5 cellular contexts compared by ENCODE assay signal in the genomic region with DNA sequence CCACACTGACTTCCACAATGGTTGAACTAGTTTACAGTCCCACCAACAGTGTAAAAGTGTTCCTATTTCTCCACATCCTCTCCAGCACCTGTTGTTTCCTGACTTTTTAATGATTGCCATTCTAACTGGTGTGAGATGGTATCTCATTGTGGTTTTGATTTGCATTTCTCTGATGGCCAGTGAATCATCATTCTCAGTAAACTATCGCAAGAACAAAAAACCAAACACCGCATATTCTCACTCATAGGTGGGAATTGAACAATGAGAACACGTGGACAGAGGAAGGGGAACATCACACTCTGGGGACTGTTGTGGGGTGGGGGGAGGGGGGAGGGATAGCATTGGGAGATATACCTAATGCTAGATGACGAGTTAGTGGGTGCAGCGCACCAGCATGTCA. TPM values are rescaled to one million over a fixed set of nuclear protein-coding genes. Genes with fewer than 3 reads are reported as not detected.
A peak's percentile ranks its signal among the peaks of the same experiment; 100 is the strongest.
DNase-seq lines count a peak whose midpoint lies in the region; ATAC-seq and TF ChIP-seq lines count a peak whose summit lies in the region.
"Not testable (repeated sequence)": the region's sequence is repeated elsewhere in the genome, so short reads cannot be mapped to it uniquely, and the experiment has no call there.

No MANE protein-coding gene starts in this region.

- peak; percentile 46 for DNase-seq in GF-D8 (lab: John Stamatoyannopoulos, UW)
- DNase-seq in natural killer cell treated with Interleukin-12 subunit alpha and Interleukin-12 subunit beta and Interleukin-15 and Interleukin-18, amount 100 ng/mL, for 72 hours (ENCODE audit: low spot score); stimulated activated effector memory CD8-positive, alpha-beta T cell treated with anti-CD3 and anti-CD28 coated beads, Interleukin-12 subunit alpha, Interleukin-12 subunit beta, amount 100 ng/mL, for 72 hours (ENCODE audit: low spot score in 2 of 2): not testable (repeated sequence)

- H3K27ac Mint-ChIP-seq in activated T-helper 17 cell treated with anti-CD3 and anti-CD28 coated beads, Interleukin-2, amount 50 U/mL, for 72 hours; natural killer cell treated with Interleukin-12 subunit alpha and Interleukin-12 subunit beta and Interleukin-15 and Interleukin-18, amount 100 ng/mL, for 72 hours; stimulated activated effector memory CD8-positive, alpha-beta T cell treated with anti-CD3 and anti-CD28 coated beads, Interleukin-12 subunit alpha, Interleukin-12 subunit beta, amount 100 ng/mL, for 72 hours: not testable (repeated sequence)

- H3K4me1 Mint-ChIP-seq in activated T-helper 17 cell treated with anti-CD3 and anti-CD28 coated beads, Interleukin-2, amount 50 U/mL, for 72 hours; natural killer cell treated with Interleukin-12 subunit alpha and Interleukin-12 subunit beta and Interleukin-15 and Interleukin-18, amount 100 ng/mL, for 72 hours (ENCODE audit: low read depth in 2 of 2); stimulated activated effector memory CD8-positive, alpha-beta T cell treated with anti-CD3 and anti-CD28 coated beads, Interleukin-12 subunit alpha, Interleukin-12 subunit beta, amount 100 ng/mL, for 72 hours: not testable (repeated sequence)

- ATAC-seq in activated T-helper 17 cell treated with anti-CD3 and anti-CD28 coated beads, Interleukin-2, amount 50 U/mL, for 72 hours (replicated peaks): peak; percentile 65
- ATAC-seq in natural killer cell treated with Interleukin-12 subunit alpha and Interleukin-12 subunit beta and Interleukin-15 and Interleukin-18, amount 100 ng/mL, for 72 hours: peak; percentile 40 to 52
- ATAC-seq in stimulated activated effector memory CD8-positive, alpha-beta T cell treated with anti-CD3 and anti-CD28 coated beads, Interleukin-12 subunit alpha, Interleukin-12 subunit beta, amount 100 ng/mL, for 72 hours: peak; percentile 31

- TF ChIP-seq CTCF in HEK293 (tag by site-specific recombination; IDR thresholded peaks at IDR 0.05): not testable (repeated sequence)

- H3K4me3 ChIP-seq in HEK293 (ENCODE audit: low read depth, low read length): not testable (repeated sequence)

- not testable (repeated sequence) for H3K36me3 ChIP-seq in HEK293 (ENCODE audit: control insufficient read depth in 2 of 2, insufficient read depth in 1 of 2, low read length in 2 of 2)

- not testable (repeated sequence) for H3K4me1 ChIP-seq in HEK293 (ENCODE audit: control insufficient read depth, insufficient read depth, low read length)

- CTCF ChIA-PET in HEK293 (lab: Yijun Ruan, JAX): not testable (repeated sequence)

- not testable (repeated sequence) for H3K4me3 Mint-ChIP-seq in activated T-helper 17 cell treated with anti-CD3 and anti-CD28 coated beads, Interleukin-2, amount 50 U/mL, for 72 hours; natural killer cell treated with Interleukin-12 subunit alpha and Interleukin-12 subunit beta and Interleukin-15 and Interleukin-18, amount 100 ng/mL, for 72 hours; stimulated activated effector memory CD8-positive, alpha-beta T cell treated with anti-CD3 and anti-CD28 coated beads, Interleukin-12 subunit alpha, Interleukin-12 subunit beta, amount 100 ng/mL, for 72 hours

- peaks cover 25% of the 10 kb centered on the region for H3K27me3 Mint-ChIP-seq in activated T-helper 17 cell treated with anti-CD3 and anti-CD28 coated beads, Interleukin-2, amount 50 U/mL, for 72 hours
- H3K27me3 Mint-ChIP-seq in natural killer cell treated with Interleukin-12 subunit alpha and Interleukin-12 subunit beta and Interleukin-15 and Interleukin-18, amount 100 ng/mL, for 72 hours: peaks cover 31 to 32% of the 10 kb centered on the region in 2 donors

- POLR2A ChIA-PET in HEK293 (lab: Yijun Ruan, JAX): interaction anchor here (0.6 kb wide), 1 partner anchor 39 kb away, joined by 4 read pairs; no protein-coding TSS in a partner anchor

- H3K9me3 Mint-ChIP-seq in activated T-helper 17 cell treated with anti-CD3 and anti-CD28 coated beads, Interleukin-2, amount 50 U/mL, for 72 hours; natural killer cell treated with Interleukin-12 subunit alpha and Interleukin-12 subunit beta and Interleukin-15 and Interleukin-18, amount 100 ng/mL, for 72 hours; stimulated activated effector memory CD8-positive, alpha-beta T cell treated with anti-CD3 and anti-CD28 coated beads, Interleukin-12 subunit alpha, Interleukin-12 subunit beta, amount 100 ng/mL, for 72 hours: not testable (repeated sequence)

- not testable (repeated sequence) for H3K9me3 ChIP-seq in HEK293 (ENCODE audit: control insufficient read depth, insufficient read depth, low read depth, low read length)

- not testable (repeated sequence) for H3K36me3 Mint-ChIP-seq in activated T-helper 17 cell treated with anti-CD3 and anti-CD28 coated beads, Interleukin-2, amount 50 U/mL, for 72 hours (ENCODE audit: low read depth); natural killer cell treated with Interleukin-12 subunit alpha and Interleukin-12 subunit beta and Interleukin-15 and Interleukin-18, amount 100 ng/mL, for 72 hours; stimulated activated effector memory CD8-positive, alpha-beta T cell treated with anti-CD3 and anti-CD28 coated beads, Interleukin-12 subunit alpha, Interleukin-12 subunit beta, amount 100 ng/mL, for 72 hours

- H3K27ac ChIP-seq in HEK293 (ENCODE audit: extremely low read depth, low read depth, low read length): not testable (repeated sequence)

TF ChIP-seq in HEK293, 187 proteins besides CTCF, POLR2A, EP300 and RAD21:
- TF ChIP-seq SCRT1 (tag by site-specific recombination; IDR thresholded peaks at IDR 0.05; ENCODE audit: borderline replicate concordance) (0 out of 2 replicates have a peak, but pooled peaks have one; percentile 46), ZNF184 (tag by site-specific recombination; IDR thresholded peaks at IDR 0.05) (peak; percentile 60; the same call in 1 of the 2 replicates), SCRT2 (tag by site-specific recombination; IDR thresholded peaks at IDR 0.05) (peak; percentile 43; the same call in 1 of the 2 replicates)

RNA-seq across cellular contexts. Expression of gene EGLN1, which starts 49.4 kb away (rescaled TPM):
- 10 to 100 TPM; 26.5 to 27.3 TPM for total RNA-seq in activated T-helper 17 cell treated with anti-CD3 and anti-CD28 coated beads, Interleukin-2, amount 50 U/mL, for 72 hours
- total RNA-seq in natural killer cell treated with Interleukin-12 subunit alpha and Interleukin-12 subunit beta and Interleukin-15 and Interleukin-18, amount 100 ng/mL, for 72 hours: 10 to 100 TPM; 15.5 to 25.9 TPM

RNA-seq across cellular contexts. Expression of gene TSNAX, which starts 57.0 kb away (rescaled TPM):
- total RNA-seq in activated T-helper 17 cell treated with anti-CD3 and anti-CD28 coated beads, Interleukin-2, amount 50 U/mL, for 72 hours: 10 to 100 TPM; 34.5 to 35.3 TPM
- 10 to 100 TPM; 32.3 to 55.2 TPM for total RNA-seq in natural killer cell treated with Interleukin-12 subunit alpha and Interleukin-12 subunit beta and Interleukin-15 and Interleukin-18, amount 100 ng/mL, for 72 hours
